Comparison of ENCODE assay signal across 13 cellular contexts in the genomic region with DNA sequence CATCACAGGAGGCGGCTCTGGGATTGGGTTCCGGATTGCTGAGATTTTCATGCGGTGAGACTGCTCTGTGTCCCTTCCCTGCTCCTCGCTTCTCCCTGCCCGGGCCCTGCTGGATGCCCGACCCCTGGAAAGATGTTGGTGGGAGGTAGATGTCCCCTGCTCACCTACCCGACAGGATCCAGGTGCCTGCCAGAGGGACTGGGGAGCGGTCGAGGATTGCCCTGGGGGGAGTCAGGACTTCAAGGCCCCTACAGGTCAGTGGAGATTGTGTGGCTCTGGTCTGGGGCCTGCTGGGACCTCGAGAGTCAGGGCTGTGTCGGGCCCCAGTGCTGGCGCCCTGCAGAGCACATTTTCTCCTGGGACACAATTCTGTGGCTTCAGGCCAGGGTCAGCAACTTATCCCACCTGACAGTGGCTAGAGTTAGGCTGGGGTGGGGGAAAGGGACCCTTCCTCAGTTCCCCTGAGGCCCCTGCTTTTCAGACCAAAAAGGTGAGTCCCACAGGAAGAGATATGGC. TPM values are rescaled to one million over a fixed set of nuclear protein-coding genes. Genes with fewer than 3 reads are reported as not detected.
DNase-seq lines count a peak whose midpoint lies in the region; ATAC-seq, FAIRE-seq and TF ChIP-seq lines count a peak whose summit lies in the region.
"Had no signal": no experiment of that assay in that cellular context is flagged by ENCODE, and none has a peak within 500 bp of the region (broad histone marks: within the 10 kb centered on the region; RNA-seq: fewer than 3 reads in every experiment).

No MANE protein-coding gene starts in this region.

- H3K4me1 ChIP-seq in BLaER1 treated with 17β-estradiol and CSF1 and Interleukin-3, amounts not matched to agents 10 nM and 100 nM = peaks cover 22 to 58% (median 50%) of the 10 kb centered on the region in 10 experiments
- peaks cover 51% of the 10 kb centered on the region for H3K4me1 ChIP-seq in HepG2 (ENCODE audit: insufficient read depth, low read length)

- WGBS in HepG2 (ENCODE audit: low lambda C conversion rate) = 0% methylated on average over 5 of the region's 12 CpGs

- peaks cover 0 to 9% (median 1%) of the 10 kb centered on the region in 11 experiments; a peak in 11 of 22 replicates for H3K36me3 ChIP-seq in BLaER1 treated with 17β-estradiol and CSF1 and Interleukin-3, amounts not matched to agents 10 nM and 100 nM
- H3K36me3 ChIP-seq in SK-N-MC (ENCODE audit: insufficient read depth, low read length) (peaks cover 5% of the 10 kb centered on the region), HepG2 (replicated peaks in 1 of 2; ENCODE audit: control insufficient read depth in 1 of 2, insufficient read depth in 2 of 2, low read length in 2 of 2) (peaks cover 0 to 9% of the 10 kb centered on the region in 2 experiments; a peak in 2 of 5 replicates)

- TF ChIP-seq RAD21 in HepG2 (CRISPR knock-in tag; IDR thresholded peaks at IDR 0.05) = no peak

- in situ Hi-C loops in HepG2 (cut with HindIII; ENCODE audit: extremely low pct_ligation_motif_present, low pct_unique_long_range_greater_than_20kb) = no loop called here

- no peak overlapping the region for H3K27ac ChIP-seq in BLaER1 treated with 17β-estradiol and CSF1 and Interleukin-3, amounts not matched to agents 10 nM and 100 nM
- H3K27ac ChIP-seq in SK-N-MC (peak overlapping the region; percentile 13; the same call in 1 of the 2 replicates), HepG2 (ENCODE audit: extremely low read length, insufficient read depth, low read length) (peak overlapping the region; percentile 86)
- H3K27ac ChIP-seq: C4-2B had no signal

- no peak overlapping the region for H3K4me3 ChIP-seq in BLaER1 treated with 17β-estradiol and CSF1 and Interleukin-3, amounts not matched to agents 10 nM and 100 nM
- H3K4me3 ChIP-seq in SK-N-MC (no peak overlapping the region), HepG2 (replicated peaks in 1 of 3; ENCODE audit: insufficient read depth in 1 of 3, low read depth in 2 of 3, low read length in 3 of 3) (peak overlapping the region; percentile 24 to 63 (median 39))

- peaks cover 0 to 6% (median 2%) of the 10 kb centered on the region in 11 experiments; a peak in 3 of 22 replicates for H4K20me1 ChIP-seq in BLaER1 treated with 17β-estradiol and CSF1 and Interleukin-3, amounts not matched to agents 10 nM and 100 nM
- no peaks in the 10 kb centered on the region for H4K20me1 ChIP-seq in HepG2 (ENCODE audit: insufficient read depth, low read length)

- peak overlapping the region in 10 of 11 experiments; percentile 17 to 74 (median 60); a peak in 15 of 22 replicates for H3K4me2 ChIP-seq in BLaER1 treated with 17β-estradiol and CSF1 and Interleukin-3, amounts not matched to agents 10 nM and 100 nM
- H3K4me2 ChIP-seq in HepG2 (ENCODE audit: low read depth, low read length) = peak overlapping the region; percentile 77

- DNase-seq in SK-N-MC (ENCODE audit: low read depth, low spot score) (no peak), HepG2 (ENCODE audit: low spot score) (no peak), left lobe of liver (ENCODE audit: low spot score) (no peak), GDM1 (lab: John Stamatoyannopoulos, UW) (no peak), dedifferentiated amniotic fluid mesenchymal stem cell (ENCODE audit: extremely low spot score) (no peak)
- DNase-seq: KBM-7, NCI-H1048, NCI-H146, NCI-H2081 treated with DMSO at 0.1 percent for 48 hours, NCI-H345, NCI-H526 treated with DMSO at 0.1 percent for 48 hours had no signal

- H2AFZ ChIP-seq in HepG2 (ENCODE audit: low read length) = no peak overlapping the region

- POLR2A ChIA-PET in HepG2 (lab: Yijun Ruan, JAX) = interaction anchor here (0.8 to 3.1 kb wide), 9 partner anchors 9 to 129 kb away, joined by 3 to 18 read pairs (median 6); a partner anchor contains a TSS

- TF ChIP-seq POLR2A in HepG2 (IDR thresholded peaks at IDR 0.05; ENCODE audit: insufficient read depth in 1 of 2, low read depth in 2 of 2, low read length in 2 of 2) = peak in 1 of 2 experiments; percentile 32; a peak in 1 of 4 replicates

- 0 out of 2 replicates have a peak, but pooled peaks have one; percentile 8 for TF ChIP-seq CTCF in HepG2 (CRISPR knock-in tag; IDR thresholded peaks at IDR 0.05)

- no peak for TF ChIP-seq EP300 in HepG2 (IDR thresholded peaks at IDR 0.05; ENCODE audit: low read depth in 2 of 2, low read length in 2 of 2)
- no peak for TF ChIP-seq EP300 in HepG2 (CRISPR knock-in tag; IDR thresholded peaks at IDR 0.05; ENCODE audit: borderline replicate concordance)

- FAIRE-seq in HepG2 (lab: Jason Lieb, UNC) = no peak

- CTCF ChIA-PET in HepG2 (lab: Yijun Ruan, JAX; ENCODE audit: low intra/inter-chr PET ratio, low total read pairs) = no interaction called here

- H3K9ac ChIP-seq in BLaER1 treated with 17β-estradiol and CSF1 and Interleukin-3, amounts not matched to agents 10 nM and 100 nM = peak overlapping the region in 8 of 11 experiments; percentile 10 to 49 (median 38); a peak in 8 of 22 replicates
- no peak overlapping the region for H3K9ac ChIP-seq in SK-N-MC (ENCODE audit: insufficient read length)
- peak overlapping the region; percentile 75 for H3K9ac ChIP-seq in HepG2 (ENCODE audit: insufficient read depth, low read depth, low read length)

- H3K9me3 ChIP-seq in BLaER1 treated with 17β-estradiol and CSF1 and Interleukin-3, amounts not matched to agents 10 nM and 100 nM (replicated peaks in 1 of 11) = no peaks in the 10 kb centered on the region
- H3K9me3 ChIP-seq in SK-N-MC (ENCODE audit: low read depth, low read length) (no peaks in the 10 kb centered on the region), HepG2 (ENCODE audit: low read length) (no peaks in the 10 kb centered on the region)

- no peaks in the 10 kb centered on the region; a peak in 1 of 22 replicates for H3K27me3 ChIP-seq in BLaER1 treated with 17β-estradiol and CSF1 and Interleukin-3, amounts not matched to agents 10 nM and 100 nM
- no peaks in the 10 kb centered on the region for H3K27me3 ChIP-seq in HepG2 (ENCODE audit: control insufficient read depth in 1 of 2, insufficient read depth in 2 of 2, low read length in 2 of 2)

- H3K79me2 ChIP-seq in HepG2 (ENCODE audit: insufficient read depth, low read length) = peaks cover 6% of the 10 kb centered on the region

- intact Hi-C loops in HepG2 (cut with micrococcal nuclease; ENCODE audit: unreplicated experiment) = loop anchor here (2.0 kb wide), 2 partner anchors 20 to 70 kb away; a partner anchor contains a TSS

- BruUV-seq in HepG2 (replicated peaks; lab: Mats Ljungman, UMichigan) = TSS peak; percentile 79

- peak; percentile 64 for ATAC-seq in HepG2
- no peak for ATAC-seq in left lobe of liver

RNA-seq across cellular contexts. Expression of a gene that starts 3.3 kb away (rescaled TPM):
- total RNA-seq in HepG2 (2016; rRNA removed; fragmentation: Illumina TruSeq; extraction: Trizol) (27.8 and 36.3 TPM in 2 replicates), left lobe of liver (109 TPM)
- 22.1 and 28.4 TPM in 2 replicates for total RNA-seq in HepG2 (2016; cell fraction: cytosol; rRNA removed; fragmentation: Illumina TruSeq; extraction: Trizol; ENCODE audit: low read depth)
- total RNA-seq in HepG2 (2016; cell fraction: insoluble cytoplasmic fraction; rRNA removed; fragmentation: Illumina TruSeq; extraction: Trizol) = 28.1 and 37.2 TPM in 2 replicates
- total RNA-seq in HepG2 (2016; cell fraction: membrane; rRNA removed; fragmentation: Illumina TruSeq; extraction: Trizol) = 22.1 and 27.1 TPM in 2 replicates
- 34.5 and 35.9 TPM in 2 replicates for total RNA-seq in HepG2 (2016; cell fraction: nucleus; rRNA removed; fragmentation: Illumina TruSeq; extraction: Trizol)
- 44.6 and 51.2 TPM in 2 replicates for polyA plus RNA-seq in HepG2 (2011; rRNA removed)
- 29.5 and 53.6 TPM in 2 replicates for polyA plus RNA-seq in HepG2 (2011; cell fraction: cytosol; rRNA removed)
- polyA plus RNA-seq in HepG2 (2011; cell fraction: nucleus; rRNA removed) = 220 and 244 TPM in 2 replicates
- polyA plus RNA-seq in HepG2 (2012) = 22.1 and 23.1 TPM in 2 replicates
- polyA plus RNA-seq in HepG2 (2016; cell fraction: cytosol; fragmentation: Illumina TruSeq; extraction: Trizol; ENCODE audit: low read depth) = 13.3 and 15.1 TPM in 2 replicates
- 31.8 and 35.2 TPM in 2 replicates for polyA plus RNA-seq in HepG2 (2016; cell fraction: insoluble cytoplasmic fraction; fragmentation: Illumina TruSeq; extraction: Trizol; ENCODE audit: low read depth)
- 19.1 and 19.5 TPM in 2 replicates for polyA plus RNA-seq in HepG2 (2016; cell fraction: membrane; fragmentation: Illumina TruSeq; extraction: Trizol; ENCODE audit: low read depth)
- 124 and 131 TPM in 2 replicates for polyA plus RNA-seq in HepG2 (2016; cell fraction: nucleus; fragmentation: Illumina TruSeq; extraction: Trizol; ENCODE audit: insufficient read depth, low read depth)
- 15.9 and 53.9 TPM in 2 replicates for polyA minus RNA-seq in HepG2 (2011; rRNA and poly(A)+ RNA removed; ENCODE audit: low replicate concordance)
- 17.0 and 17.7 TPM in 2 replicates for polyA minus RNA-seq in HepG2 (2011; cell fraction: cytosol; rRNA and poly(A)+ RNA removed)
- 25.4 and 25.9 TPM in 2 replicates for polyA minus RNA-seq in HepG2 (2011; cell fraction: nucleus; rRNA and poly(A)+ RNA removed)

RNA-seq across cellular contexts. Expression of a gene that starts 8.0 kb away (rescaled TPM):
- total RNA-seq in HepG2 (2016; rRNA removed; fragmentation: Illumina TruSeq; extraction: Trizol) (82.8 and 121 TPM in 2 replicates), left lobe of liver (64.9 TPM)
- 711 and 716 TPM in 2 replicates for total RNA-seq in HepG2 (2016; cell fraction: cytosol; rRNA removed; fragmentation: Illumina TruSeq; extraction: Trizol; ENCODE audit: low read depth)
- 79.6 and 119 TPM in 2 replicates for total RNA-seq in HepG2 (2016; cell fraction: insoluble cytoplasmic fraction; rRNA removed; fragmentation: Illumina TruSeq; extraction: Trizol)
- total RNA-seq in HepG2 (2016; cell fraction: membrane; rRNA removed; fragmentation: Illumina TruSeq; extraction: Trizol) = 463 and 513 TPM in 2 replicates
- total RNA-seq in HepG2 (2016; cell fraction: nucleus; rRNA removed; fragmentation: Illumina TruSeq; extraction: Trizol) = 47.7 and 52.8 TPM in 2 replicates
- 263 and 275 TPM in 2 replicates for polyA plus RNA-seq in HepG2 (2011; rRNA removed)
- polyA plus RNA-seq in HepG2 (2011; cell fraction: cytosol; rRNA removed) = 199 and 344 TPM in 2 replicates
- polyA plus RNA-seq in HepG2 (2011; cell fraction: nucleus; rRNA removed) = 245 and 274 TPM in 2 replicates
- 136 and 145 TPM in 2 replicates for polyA plus RNA-seq in HepG2 (2012)
- polyA plus RNA-seq in HepG2 (2016; cell fraction: cytosol; fragmentation: Illumina TruSeq; extraction: Trizol; ENCODE audit: low read depth) = 1,773 and 1,829 TPM in 2 replicates
- polyA plus RNA-seq in HepG2 (2016; cell fraction: insoluble cytoplasmic fraction; fragmentation: Illumina TruSeq; extraction: Trizol; ENCODE audit: low read depth) = 189 and 200 TPM in 2 replicates
- 997 and 1,012 TPM in 2 replicates for polyA plus RNA-seq in HepG2 (2016; cell fraction: membrane; fragmentation: Illumina TruSeq; extraction: Trizol; ENCODE audit: low read depth)
- 195 and 217 TPM in 2 replicates for polyA plus RNA-seq in HepG2 (2016; cell fraction: nucleus; fragmentation: Illumina TruSeq; extraction: Trizol; ENCODE audit: insufficient read depth, low read depth)
- 21.3 and 147 TPM in 2 replicates for polyA minus RNA-seq in HepG2 (2011; rRNA and poly(A)+ RNA removed; ENCODE audit: low replicate concordance)
- polyA minus RNA-seq in HepG2 (2011; cell fraction: cytosol; rRNA and poly(A)+ RNA removed) = 51.2 and 63.8 TPM in 2 replicates
- 27.2 and 27.9 TPM in 2 replicates for polyA minus RNA-seq in HepG2 (2011; cell fraction: nucleus; rRNA and poly(A)+ RNA removed)

RNA-seq across cellular contexts. Expression of a gene that starts 20.4 kb away (rescaled TPM):
- total RNA-seq in HepG2 (2016; rRNA removed; fragmentation: Illumina TruSeq; extraction: Trizol) = 48.4 and 57.6 TPM in 2 replicates
- 25.8 and 30.3 TPM in 2 replicates for total RNA-seq in HepG2 (2016; cell fraction: cytosol; rRNA removed; fragmentation: Illumina TruSeq; extraction: Trizol; ENCODE audit: low read depth)
- 44.0 and 58.9 TPM in 2 replicates for total RNA-seq in HepG2 (2016; cell fraction: insoluble cytoplasmic fraction; rRNA removed; fragmentation: Illumina TruSeq; extraction: Trizol)
- 40.2 and 41.5 TPM in 2 replicates for total RNA-seq in HepG2 (2016; cell fraction: membrane; rRNA removed; fragmentation: Illumina TruSeq; extraction: Trizol)
- 59.9 and 60.1 TPM in 2 replicates for total RNA-seq in HepG2 (2016; cell fraction: nucleus; rRNA removed; fragmentation: Illumina TruSeq; extraction: Trizol)
- polyA plus RNA-seq in HepG2 (2011; rRNA removed) = 34.3 and 42.9 TPM in 2 replicates
- polyA plus RNA-seq in HepG2 (2011; cell fraction: cytosol; rRNA removed) = 24.6 and 38.1 TPM in 2 replicates
- 166 and 200 TPM in 2 replicates for polyA plus RNA-seq in HepG2 (2011; cell fraction: nucleus; rRNA removed)
- 45.3 and 46.5 TPM in 2 replicates for polyA plus RNA-seq in HepG2 (2012)
- polyA plus RNA-seq in HepG2 (2016; cell fraction: cytosol; fragmentation: Illumina TruSeq; extraction: Trizol; ENCODE audit: low read depth) = 17.9 and 19.2 TPM in 2 replicates
- polyA plus RNA-seq in HepG2 (2016; cell fraction: insoluble cytoplasmic fraction; fragmentation: Illumina TruSeq; extraction: Trizol; ENCODE audit: low read depth) = 44.6 and 51.8 TPM in 2 replicates
- 28.0 and 28.9 TPM in 2 replicates for polyA plus RNA-seq in HepG2 (2016; cell fraction: membrane; fragmentation: Illumina TruSeq; extraction: Trizol; ENCODE audit: low read depth)
- 144 and 150 TPM in 2 replicates for polyA plus RNA-seq in HepG2 (2016; cell fraction: nucleus; fragmentation: Illumina TruSeq; extraction: Trizol; ENCODE audit: insufficient read depth, low read depth)
- polyA minus RNA-seq in HepG2 (2011; rRNA and poly(A)+ RNA removed; ENCODE audit: low replicate concordance) = 9.5 and 51.6 TPM in 2 replicates
- polyA minus RNA-seq in HepG2 (2011; cell fraction: cytosol; rRNA and poly(A)+ RNA removed) = 18.2 and 21.5 TPM in 2 replicates
- polyA minus RNA-seq in HepG2 (2011; cell fraction: nucleus; rRNA and poly(A)+ RNA removed) = 58.2 and 72.2 TPM in 2 replicates
- total RNA-seq in left lobe of liver = 24.1 TPM

RNA-seq across cellular contexts. Expression of a gene that starts 23.3 kb away (rescaled TPM):
- total RNA-seq in HepG2 (2016; rRNA removed; fragmentation: Illumina TruSeq; extraction: Trizol) (33.7 and 52.7 TPM in 2 replicates), left lobe of liver (32.6 TPM)
- total RNA-seq in HepG2 (2016; cell fraction: cytosol; rRNA removed; fragmentation: Illumina TruSeq; extraction: Trizol; ENCODE audit: low read depth) = 52.2 and 54.4 TPM in 2 replicates
- total RNA-seq in HepG2 (2016; cell fraction: insoluble cytoplasmic fraction; rRNA removed; fragmentation: Illumina TruSeq; extraction: Trizol) = 27.1 and 52.1 TPM in 2 replicates
- total RNA-seq in HepG2 (2016; cell fraction: membrane; rRNA removed; fragmentation: Illumina TruSeq; extraction: Trizol) = 108 and 112 TPM in 2 replicates
- 36.6 and 38.8 TPM in 2 replicates for total RNA-seq in HepG2 (2016; cell fraction: nucleus; rRNA removed; fragmentation: Illumina TruSeq; extraction: Trizol)
- 136 and 192 TPM in 2 replicates for polyA plus RNA-seq in HepG2 (2011; rRNA removed)
- polyA plus RNA-seq in HepG2 (2011; cell fraction: cytosol; rRNA removed) = 183 and 222 TPM in 2 replicates
- 308 and 324 TPM in 2 replicates for polyA plus RNA-seq in HepG2 (2011; cell fraction: nucleus; rRNA removed)
- 54.7 and 75.9 TPM in 2 replicates for polyA plus RNA-seq in HepG2 (2012)
- 90.3 and 94.2 TPM in 2 replicates for polyA plus RNA-seq in HepG2 (2016; cell fraction: cytosol; fragmentation: Illumina TruSeq; extraction: Trizol; ENCODE audit: low read depth)
- 43.3 and 54.7 TPM in 2 replicates for polyA plus RNA-seq in HepG2 (2016; cell fraction: insoluble cytoplasmic fraction; fragmentation: Illumina TruSeq; extraction: Trizol; ENCODE audit: low read depth)
- polyA plus RNA-seq in HepG2 (2016; cell fraction: membrane; fragmentation: Illumina TruSeq; extraction: Trizol; ENCODE audit: low read depth) = 117 and 127 TPM in 2 replicates
- 107 and 123 TPM in 2 replicates for polyA plus RNA-seq in HepG2 (2016; cell fraction: nucleus; fragmentation: Illumina TruSeq; extraction: Trizol; ENCODE audit: insufficient read depth, low read depth)
- 53.1 and 397 TPM in 2 replicates for polyA minus RNA-seq in HepG2 (2011; rRNA and poly(A)+ RNA removed; ENCODE audit: low replicate concordance)
- 61.4 and 63.3 TPM in 2 replicates for polyA minus RNA-seq in HepG2 (2011; cell fraction: cytosol; rRNA and poly(A)+ RNA removed)
- 26.0 and 48.0 TPM in 2 replicates for polyA minus RNA-seq in HepG2 (2011; cell fraction: nucleus; rRNA and poly(A)+ RNA removed)

RNA-seq across cellular contexts. Expression of a gene that starts 34.7 kb away (rescaled TPM):
- total RNA-seq in HepG2 (2016; rRNA removed; fragmentation: Illumina TruSeq; extraction: Trizol) = 114 and 128 TPM in 2 replicates
- total RNA-seq in HepG2 (2016; cell fraction: cytosol; rRNA removed; fragmentation: Illumina TruSeq; extraction: Trizol; ENCODE audit: low read depth) = 30.5 and 32.3 TPM in 2 replicates
- total RNA-seq in HepG2 (2016; cell fraction: insoluble cytoplasmic fraction; rRNA removed; fragmentation: Illumina TruSeq; extraction: Trizol) = 115 and 131 TPM in 2 replicates
- total RNA-seq in HepG2 (2016; cell fraction: membrane; rRNA removed; fragmentation: Illumina TruSeq; extraction: Trizol) = 36.8 and 38.6 TPM in 2 replicates
- 35.6 and 38.6 TPM in 2 replicates for total RNA-seq in HepG2 (2016; cell fraction: nucleus; rRNA removed; fragmentation: Illumina TruSeq; extraction: Trizol)
- polyA plus RNA-seq in HepG2 (2011; rRNA removed) = 121 and 135 TPM in 2 replicates
- 141 and 211 TPM in 2 replicates for polyA plus RNA-seq in HepG2 (2011; cell fraction: cytosol; rRNA removed)
- 65.0 and 69.2 TPM in 2 replicates for polyA plus RNA-seq in HepG2 (2011; cell fraction: nucleus; rRNA removed)
- polyA plus RNA-seq in HepG2 (2012) = 50.0 and 56.2 TPM in 2 replicates
- polyA plus RNA-seq in HepG2 (2016; cell fraction: cytosol; fragmentation: Illumina TruSeq; extraction: Trizol; ENCODE audit: low read depth) = 35.7 and 36.6 TPM in 2 replicates
- 162 and 166 TPM in 2 replicates for polyA plus RNA-seq in HepG2 (2016; cell fraction: insoluble cytoplasmic fraction; fragmentation: Illumina TruSeq; extraction: Trizol; ENCODE audit: low read depth)
- 35.5 and 36.2 TPM in 2 replicates for polyA plus RNA-seq in HepG2 (2016; cell fraction: membrane; fragmentation: Illumina TruSeq; extraction: Trizol; ENCODE audit: low read depth)
- 85.4 and 90.0 TPM in 2 replicates for polyA plus RNA-seq in HepG2 (2016; cell fraction: nucleus; fragmentation: Illumina TruSeq; extraction: Trizol; ENCODE audit: insufficient read depth, low read depth)
- polyA minus RNA-seq in HepG2 (2011; rRNA and poly(A)+ RNA removed; ENCODE audit: low replicate concordance) = 51.3 and 73.8 TPM in 2 replicates
- 29.4 and 29.5 TPM in 2 replicates for polyA minus RNA-seq in HepG2 (2011; cell fraction: cytosol; rRNA and poly(A)+ RNA removed)
- polyA minus RNA-seq in HepG2 (2011; cell fraction: nucleus; rRNA and poly(A)+ RNA removed) = 10.2 and 13.2 TPM in 2 replicates
- total RNA-seq in left lobe of liver = 36.1 TPM

Comparison
In these comparisons a context has a peak if more than half of its experiments do, and no peak if none do; other contexts are left out.
1. H3K27ac ChIP-seq: peak in SK-N-MC (single experiment) and HepG2 (single experiment); none in BLaER1 treated with 17β-estradiol and CSF1 and Interleukin-3, amounts not matched to agents 10 nM and 100 nM (0 of 11).
2. H3K4me3 ChIP-seq: peak in HepG2 (3 of 3); none in BLaER1 treated with 17β-estradiol and CSF1 and Interleukin-3, amounts not matched to agents 10 nM and 100 nM (0 of 10) and SK-N-MC (single experiment).